Comparison of ENCODE assay signal across 39 cellular contexts in genomic region chr12:23282701-23283100, GRCh38.
"Had no signal": no experiment of that assay in that cellular context is flagged by ENCODE, and none has a peak within 500 bp of the region (broad histone marks: within the 10 kb centered on the region; RNA-seq: fewer than 3 reads in every experiment).

No MANE protein-coding gene starts in this region.

- H3K4me1 Mint-ChIP-seq: activated naive CD4-positive, alpha-beta T cell treated with anti-CD3 and anti-CD28 coated beads, Interleukin-2, amount 10 ng/mL, durations not matched to agents 7 days and 5 days; activated naive CD4-positive, alpha-beta T cell treated with anti-CD3 and anti-CD28 coated beads, Interleukin-2, amount 50 U/mL, for 24 hours; activated naive CD8-positive, alpha-beta T cell treated with anti-CD3 and anti-CD28 coated beads for 36 hours; activated naive CD8-positive, alpha-beta T cell treated with anti-CD3 and anti-CD28 coated beads, Interleukin-2, amount 10 ng/mL, durations not matched to agents 7 days and 5 days; activated naive CD8-positive, alpha-beta T cell treated with anti-CD3 and anti-CD28 coated beads, Interleukin-2, amount 50 U/mL, for 24 hours; activated T-helper 17 cell treated with anti-CD3 and anti-CD28 coated beads, Interleukin-2, amount 50 U/mL, for 72 hours; brain; central memory CD8-positive, alpha-beta T cell had no signal

- H3K4me3 Mint-ChIP-seq: activated naive CD4-positive, alpha-beta T cell treated with anti-CD3 and anti-CD28 coated beads for 36 hours; activated naive CD4-positive, alpha-beta T cell treated with anti-CD3 and anti-CD28 coated beads, Interleukin-2, amount 10 ng/mL, durations not matched to agents 7 days and 5 days; activated naive CD4-positive, alpha-beta T cell treated with anti-CD3 and anti-CD28 coated beads, Interleukin-2, amount 50 U/mL, for 24 hours; activated naive CD8-positive, alpha-beta T cell; activated naive CD8-positive, alpha-beta T cell treated with anti-CD3 and anti-CD28 coated beads for 36 hours; activated naive CD8-positive, alpha-beta T cell treated with anti-CD3 and anti-CD28 coated beads, Interleukin-2, amount 10 ng/mL, durations not matched to agents 7 days and 5 days; activated naive CD8-positive, alpha-beta T cell treated with anti-CD3 and anti-CD28 coated beads, Interleukin-2, amount 50 U/mL, for 24 hours; activated T-cell treated with anti-CD3 and anti-CD28 coated beads, Interleukin-2, amount 50 U/mL, for 24 hours; activated T-cell treated with anti-CD3 and anti-CD28 coated beads, Interleukin-2, amount 50 U/mL, for 4 hours; activated T-cell treated with anti-CD3 and anti-CD28 coated beads, Interleukin-2, amount 50 U/mL, for 72 hours; activated T-helper 1 cell treated with anti-CD3 and anti-CD28 coated beads, Interleukin-12 subunit alpha, Interleukin-12 subunit beta, Interleukin-2, Interleukin-4 antibody, amounts not matched to agents 30 ng/mL and 10 ng/mL and 1 ng/mL, durations not matched to agents 14 hours and 24 hours and 36 hours; activated T-helper 17 cell treated with anti-CD3 and anti-CD28 coated beads, Interleukin-2, amount 50 U/mL, for 72 hours; brain; central memory CD8-positive, alpha-beta T cell had no signal

- H3K36me3 Mint-ChIP-seq: activated naive CD4-positive, alpha-beta T cell treated with anti-CD3 and anti-CD28 coated beads, Interleukin-2, amount 10 ng/mL, durations not matched to agents 7 days and 5 days; activated naive CD4-positive, alpha-beta T cell treated with anti-CD3 and anti-CD28 coated beads, Interleukin-2, amount 50 U/mL, for 72 hours; activated naive CD8-positive, alpha-beta T cell; activated naive CD8-positive, alpha-beta T cell treated with anti-CD3 and anti-CD28 coated beads for 36 hours; activated naive CD8-positive, alpha-beta T cell treated with anti-CD3 and anti-CD28 coated beads, Interleukin-2, amount 10 ng/mL, durations not matched to agents 7 days and 5 days; brain had no signal

- H3K9me3 Mint-ChIP-seq: activated T-helper 17 cell treated with anti-CD3 and anti-CD28 coated beads, Interleukin-2, amount 50 U/mL, for 72 hours had no signal

- H3K4me3 ChIP-seq: adrenal gland, ascending aorta, body of pancreas, breast epithelium, cardiac muscle cell had no signal

- H3K27me3 Mint-ChIP-seq: activated naive CD4-positive, alpha-beta T cell treated with anti-CD3 and anti-CD28 coated beads, Interleukin-2, amount 10 ng/mL, durations not matched to agents 7 days and 5 days; activated naive CD4-positive, alpha-beta T cell treated with anti-CD3 and anti-CD28 coated beads, Interleukin-2, amount 50 U/mL, for 24 hours; activated naive CD8-positive, alpha-beta T cell; activated naive CD8-positive, alpha-beta T cell treated with anti-CD3 and anti-CD28 coated beads for 36 hours; activated naive CD8-positive, alpha-beta T cell treated with anti-CD3 and anti-CD28 coated beads, Interleukin-2, amount 10 ng/mL, durations not matched to agents 7 days and 5 days; activated naive CD8-positive, alpha-beta T cell treated with anti-CD3 and anti-CD28 coated beads, Interleukin-2, amount 50 U/mL, for 24 hours; activated T-cell treated with anti-CD3 and anti-CD28 coated beads, Interleukin-2, amount 50 U/mL, for 24 hours; activated T-helper 17 cell treated with anti-CD3 and anti-CD28 coated beads, Interleukin-2, amount 50 U/mL, for 72 hours; brain; central memory CD8-positive, alpha-beta T cell had no signal

- FAIRE-seq: astrocyte, bronchial epithelial cell had no signal

- ATAC-seq: activated naive CD4-positive, alpha-beta T cell treated with anti-CD3 and anti-CD28 coated beads, Interleukin-2, amount 50 U/mL, for 72 hours; activated naive CD8-positive, alpha-beta T cell treated with anti-CD3 and anti-CD28 coated beads, Interleukin-2, amount 50 U/mL, for 24 hours; activated T-cell treated with anti-CD3 and anti-CD28 coated beads, Interleukin-2, amount 50 U/mL, for 4 hours; activated T-cell treated with anti-CD3 and anti-CD28 coated beads, Interleukin-2, amount 50 U/mL, for 72 hours; activated T-helper 17 cell treated with anti-CD3 and anti-CD28 coated beads, Interleukin-2, amount 50 U/mL, for 72 hours; body of pancreas had no signal

- H3K4me1 ChIP-seq: adrenal gland, ascending aorta, body of pancreas, breast epithelium had no signal

- H3K27ac Mint-ChIP-seq: activated naive CD4-positive, alpha-beta T cell treated with anti-CD3 and anti-CD28 coated beads for 36 hours; activated naive CD4-positive, alpha-beta T cell treated with anti-CD3 and anti-CD28 coated beads, Interleukin-2, amount 10 ng/mL, durations not matched to agents 7 days and 5 days; activated naive CD4-positive, alpha-beta T cell treated with anti-CD3 and anti-CD28 coated beads, Interleukin-2, amount 50 U/mL, for 24 hours; activated naive CD4-positive, alpha-beta T cell treated with anti-CD3 and anti-CD28 coated beads, Interleukin-2, amount 50 U/mL, for 72 hours; activated naive CD8-positive, alpha-beta T cell; activated naive CD8-positive, alpha-beta T cell treated with anti-CD3 and anti-CD28 coated beads for 36 hours; activated naive CD8-positive, alpha-beta T cell treated with anti-CD3 and anti-CD28 coated beads, Interleukin-2, amount 10 ng/mL, durations not matched to agents 7 days and 5 days; activated naive CD8-positive, alpha-beta T cell treated with anti-CD3 and anti-CD28 coated beads, Interleukin-2, amount 50 U/mL, for 24 hours; activated T-cell treated with anti-CD3 and anti-CD28 coated beads, Interleukin-2, amount 50 U/mL, for 24 hours; activated T-cell treated with anti-CD3 and anti-CD28 coated beads, Interleukin-2, amount 50 U/mL, for 72 hours; activated T-helper 1 cell treated with anti-CD3 and anti-CD28 coated beads, Interleukin-12 subunit alpha, Interleukin-12 subunit beta, Interleukin-2, Interleukin-4 antibody, amounts not matched to agents 30 ng/mL and 10 ng/mL and 1 ng/mL, durations not matched to agents 14 hours and 24 hours and 36 hours; activated T-helper 17 cell treated with anti-CD3 and anti-CD28 coated beads, Interleukin-2, amount 50 U/mL, for 72 hours; activated T-helper 2 cell treated with anti-CD3 and anti-CD28 coated beads, Interferon-gamma antibody, Interleukin-2, Interleukin-4, amounts not matched to agents 10 μg/mL and 5 μg/mL and 100 μg/mL, durations not matched to agents 14 hours and 24 hours and 36 hours; brain had no signal

- H3K27ac ChIP-seq: adrenal gland, ascending aorta, body of pancreas, brain microvascular endothelial cell, breast epithelium, cardiac muscle cell had no signal

- DNase-seq: activated effector memory CD4-positive, alpha-beta T cell treated with anti-CD3 and anti-CD28 coated beads, Interleukin-2, amount 50 U/mL, for 16 hours; activated effector memory CD4-positive, alpha-beta T cell treated with Interleukin-2 at 50 U/mL for 16 hours; activated gamma-delta T cell; activated gamma-delta T cell treated with Interleukin-2 at 50 U/mL for 16 hours; activated naive CD4-positive, alpha-beta T cell; activated naive CD4-positive, alpha-beta T cell treated with anti-CD3 and anti-CD28 coated beads for 36 hours; activated naive CD4-positive, alpha-beta T cell treated with anti-CD3 and anti-CD28 coated beads, Interleukin-2, amount 10 ng/mL, durations not matched to agents 7 days and 5 days; activated naive CD4-positive, alpha-beta T cell treated with anti-CD3 and anti-CD28 coated beads, Interleukin-2, amount 50 U/mL, for 16 hours; activated naive CD4-positive, alpha-beta T cell treated with Interleukin-2 at 50 U/mL for 16 hours; activated naive CD8-positive, alpha-beta T cell treated with anti-CD3 and anti-CD28 coated beads for 36 hours; activated naive CD8-positive, alpha-beta T cell treated with anti-CD3 and anti-CD28 coated beads, Interleukin-2, amount 10 ng/mL, durations not matched to agents 7 days and 5 days; activated naive CD8-positive, alpha-beta T cell treated with anti-CD3 and anti-CD28 coated beads, Interleukin-2, amount 50 U/mL, for 24 hours; activated T-cell treated with anti-CD3 and anti-CD28 coated beads, Interleukin-2, amount 50 U/mL, for 24 hours; activated T-cell treated with anti-CD3 and anti-CD28 coated beads, Interleukin-2, amount 50 U/mL, for 4 hours; activated T-cell treated with anti-CD3 and anti-CD28 coated beads, Interleukin-2, amount 50 U/mL, for 48 hours; activated T-cell treated with anti-CD3 and anti-CD28 coated beads, Interleukin-2, amount 50 U/mL, for 72 hours; adrenal gland; amniotic stem cell; amygdala; anterior cingulate cortex; aorta; body of pancreas; brain microvascular endothelial cell; caudate nucleus; central memory CD4-positive, alpha-beta T cell; cerebellar nuclear complex had no signal

- H3K9me3 ChIP-seq: adrenal gland, ascending aorta, body of pancreas had no signal

- H3K36me3 ChIP-seq: adrenal gland, ascending aorta, brain microvascular endothelial cell, breast epithelium, cardiac muscle cell had no signal

- H3K27me3 ChIP-seq: adrenal gland, ascending aorta, body of pancreas, brain microvascular endothelial cell, breast epithelium, cardiac muscle cell had no signal
